In genomic region chr10:72084094-72084459, GRCh38 we compare ENCODE assay signal across 10 cellular contexts. TPM values are rescaled to one million over a fixed set of nuclear protein-coding genes. Genes with fewer than 3 reads are reported as not detected.
DNase-seq lines count a peak whose midpoint lies in the region; ATAC-seq lines count a peak whose summit lies in the region.
"Had no signal": no experiment of that assay in that cellular context is flagged by ENCODE, and none has a peak within 500 bp of the region (broad histone marks: within the 10 kb centered on the region; RNA-seq: fewer than 3 reads in every experiment).

No MANE protein-coding gene starts in this region.

- no peaks in the 10 kb centered on the region for H3K9me3 Mint-ChIP-seq in activated T-helper 2 cell treated with anti-CD3 and anti-CD28 coated beads, Interferon-gamma antibody, Interleukin-2, Interleukin-4, amounts not matched to agents 10 μg/mL and 5 μg/mL and 100 μg/mL, durations not matched to agents 14 hours and 24 hours and 36 hours
- H3K9me3 Mint-ChIP-seq in naive thymus-derived CD8-positive, alpha-beta T cell = peaks cover 0 to 2% (median 0%) of the 10 kb centered on the region in 9 donors
- H3K9me3 Mint-ChIP-seq: nephron had no signal

- peaks cover 60% of the 10 kb centered on the region for H3K4me1 Mint-ChIP-seq in activated T-helper 2 cell treated with anti-CD3 and anti-CD28 coated beads, Interferon-gamma antibody, Interleukin-2, Interleukin-4, amounts not matched to agents 10 μg/mL and 5 μg/mL and 100 μg/mL, durations not matched to agents 14 hours and 24 hours and 36 hours (ENCODE audit: low read depth)
- H3K4me1 Mint-ChIP-seq in naive thymus-derived CD8-positive, alpha-beta T cell = peaks cover 56 to 85% (median 81%) of the 10 kb centered on the region in 4 donors

- ATAC-seq in naive thymus-derived CD8-positive, alpha-beta T cell = peak; percentile 7 to 32
- ATAC-seq in stimulated activated naive CD8-positive, alpha-beta T cell treated with anti-CD3 and anti-CD28 coated beads, Interleukin-15, Interleukin-2, amounts not matched to agents 100 U/mL and 50 U/mL, for 24 hours = peak; percentile 37

- H3K36me3 Mint-ChIP-seq in activated T-helper 2 cell treated with anti-CD3 and anti-CD28 coated beads, Interferon-gamma antibody, Interleukin-2, Interleukin-4, amounts not matched to agents 10 μg/mL and 5 μg/mL and 100 μg/mL, durations not matched to agents 14 hours and 24 hours and 36 hours (ENCODE audit: low read depth) = peaks cover 45% of the 10 kb centered on the region
- H3K36me3 Mint-ChIP-seq in naive thymus-derived CD8-positive, alpha-beta T cell = peaks cover 13 to 60% (median 23%) of the 10 kb centered on the region in 3 donors

- peak; percentile 57 for DNase-seq in activated CD4-positive, CD25-positive, alpha-beta regulatory T cell treated with anti-CD3 and anti-CD28 coated beads, Interleukin-2, amount 50 U/mL, for 72 hours
- peak; percentile 34 for DNase-seq in activated T-helper 2 cell treated with anti-CD3 and anti-CD28 coated beads, Interferon-gamma antibody, Interleukin-2, Interleukin-4, amounts not matched to agents 10 μg/mL and 5 μg/mL and 100 μg/mL, durations not matched to agents 14 hours and 24 hours and 36 hours (ENCODE audit: low spot score)
- peak; percentile 37 to 84 (median 74) for DNase-seq in naive thymus-derived CD8-positive, alpha-beta T cell
- peak; percentile 70 for DNase-seq in stimulated activated naive CD8-positive, alpha-beta T cell treated with anti-CD3 and anti-CD28 coated beads, Interleukin-15, Interleukin-2, amounts not matched to agents 100 U/mL and 50 U/mL, for 24 hours
- DNase-seq in GOT3 (lab: John Stamatoyannopoulos, UW) (no peak), SKM-1 treated with dmso at 0.1 percent for 144 hours (lab: John Stamatoyannopoulos, UW; ENCODE audit: unreplicated experiment) (no peak), DMS153 treated with DMSO at 0.1 percent for 48 hours (lab: John Stamatoyannopoulos, UW; ENCODE audit: unreplicated experiment) (no peak), iPS-NIHi7 (ENCODE audit: extremely low spot score) (no peak)
- DNase-seq: NCI-H146 had no signal

- POLR2A ChIA-PET in naive thymus-derived CD8-positive, alpha-beta T cell (lab: Charles Lee) = interaction anchor here (0.6 to 9.9 kb wide), 18 partner anchors 8 to 236 kb away, joined by 3 to 208 read pairs (median 7); partner anchors contain the start of genes ANAPC16 and ASCC1

- peak overlapping the region; percentile 94 for H3K4me3 Mint-ChIP-seq in activated T-helper 2 cell treated with anti-CD3 and anti-CD28 coated beads, Interferon-gamma antibody, Interleukin-2, Interleukin-4, amounts not matched to agents 10 μg/mL and 5 μg/mL and 100 μg/mL, durations not matched to agents 14 hours and 24 hours and 36 hours (ENCODE audit: low read depth)
- peak overlapping the region; percentile 92 to 99 (median 95) for H3K4me3 Mint-ChIP-seq in naive thymus-derived CD8-positive, alpha-beta T cell

- intact Hi-C loops in activated T-helper 2 cell treated with anti-CD3 and anti-CD28 coated beads, Interferon-gamma antibody, Interleukin-2, Interleukin-4, amounts not matched to agents 10 μg/mL and 5 μg/mL and 100 μg/mL, durations not matched to agents 14 hours and 24 hours and 36 hours (cut with micrococcal nuclease) = no loop called here

- peak overlapping the region; percentile 67 for H3K27ac Mint-ChIP-seq in activated T-helper 2 cell treated with anti-CD3 and anti-CD28 coated beads, Interferon-gamma antibody, Interleukin-2, Interleukin-4, amounts not matched to agents 10 μg/mL and 5 μg/mL and 100 μg/mL, durations not matched to agents 14 hours and 24 hours and 36 hours
- H3K27ac Mint-ChIP-seq in naive thymus-derived CD8-positive, alpha-beta T cell = peak overlapping the region; percentile 90 to 99 (median 96)

- no peaks in the 10 kb centered on the region for H3K27me3 Mint-ChIP-seq in activated T-helper 2 cell treated with anti-CD3 and anti-CD28 coated beads, Interferon-gamma antibody, Interleukin-2, Interleukin-4, amounts not matched to agents 10 μg/mL and 5 μg/mL and 100 μg/mL, durations not matched to agents 14 hours and 24 hours and 36 hours (ENCODE audit: low read depth)
- H3K27me3 Mint-ChIP-seq in naive thymus-derived CD8-positive, alpha-beta T cell = peaks cover 0 to 4% (median 0%) of the 10 kb centered on the region in 5 donors

RNA-seq across cellular contexts. Expression of gene SPOCK2, which starts 4.3 kb away (rescaled TPM):
- 135 and 137 TPM in 2 replicates for total RNA-seq in activated T-helper 2 cell treated with anti-CD3 and anti-CD28 coated beads, Interferon-gamma antibody, Interleukin-2, Interleukin-4, amounts not matched to agents 10 μg/mL and 5 μg/mL and 100 μg/mL, durations not matched to agents 14 hours and 24 hours and 36 hours
- total RNA-seq in naive thymus-derived CD8-positive, alpha-beta T cell = 100 to 1,000 TPM; 566 to 578 TPM
- 100 to 1,000 TPM; 177 to 292 (median 235) TPM for polyA plus RNA-seq in naive thymus-derived CD8-positive, alpha-beta T cell

Comparison
In these comparisons a context has a peak if more than half of its experiments do, and no peak if none do; other contexts are left out.
1. DNase-seq: peak in activated CD4-positive, CD25-positive, alpha-beta regulatory T cell treated with anti-CD3 and anti-CD28 coated beads, Interleukin-2, amount 50 U/mL, for 72 hours (single experiment), activated T-helper 2 cell treated with anti-CD3 and anti-CD28 coated beads, Interferon-gamma antibody, Interleukin-2, Interleukin-4, amounts not matched to agents 10 μg/mL and 5 μg/mL and 100 μg/mL, durations not matched to agents 14 hours and 24 hours and 36 hours (single experiment), naive thymus-derived CD8-positive, alpha-beta T cell (10 of 10) and stimulated activated naive CD8-positive, alpha-beta T cell treated with anti-CD3 and anti-CD28 coated beads, Interleukin-15, Interleukin-2, amounts not matched to agents 100 U/mL and 50 U/mL, for 24 hours (single experiment); none in GOT3 (single experiment), SKM-1 treated with dmso at 0.1 percent for 144 hours (single experiment), DMS153 treated with DMSO at 0.1 percent for 48 hours (single experiment) and iPS-NIHi7 (single experiment).